Comparison of ENCODE assay signal across 8 cellular contexts in the genomic region with DNA sequence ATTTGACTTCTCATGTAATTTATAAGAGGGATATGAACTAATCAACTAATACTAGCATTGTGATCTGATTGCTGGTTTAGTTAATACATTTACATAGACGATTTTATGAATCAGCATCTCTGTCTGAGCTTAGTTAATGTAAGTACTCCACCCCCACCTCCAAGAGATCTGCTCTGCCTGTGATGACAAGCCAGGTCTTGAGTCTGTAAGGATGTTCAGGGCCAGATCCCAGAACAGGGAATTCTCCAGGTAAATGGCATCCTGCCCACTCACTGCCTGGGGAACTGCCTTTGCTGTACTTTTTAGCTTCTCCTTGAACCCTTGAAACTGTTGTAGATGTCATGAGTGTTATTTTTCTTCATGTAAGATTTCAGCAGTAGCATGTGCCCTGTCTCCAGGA.
"Had no signal": no experiment of that assay in that cellular context is flagged by ENCODE, and none has a peak within 500 bp of the region (broad histone marks: within the 10 kb centered on the region; RNA-seq: fewer than 3 reads in every experiment).

No MANE protein-coding gene starts in this region.

- DNase-seq: H9, HCEC 1CT, IMR-90 had no signal

- H3K4me3 ChIP-seq: GM23338, K562 had no signal

- H3K4me1 Mint-ChIP-seq: GM23338, H9 had no signal

- H3K4me3 Mint-ChIP-seq: GM23338, H9 had no signal

- FAIRE-seq: H1, H54, HTR-8/SVneo, K562 had no signal

- H3K27ac Mint-ChIP-seq: GM23338, H9 had no signal
